In the genomic region with DNA sequence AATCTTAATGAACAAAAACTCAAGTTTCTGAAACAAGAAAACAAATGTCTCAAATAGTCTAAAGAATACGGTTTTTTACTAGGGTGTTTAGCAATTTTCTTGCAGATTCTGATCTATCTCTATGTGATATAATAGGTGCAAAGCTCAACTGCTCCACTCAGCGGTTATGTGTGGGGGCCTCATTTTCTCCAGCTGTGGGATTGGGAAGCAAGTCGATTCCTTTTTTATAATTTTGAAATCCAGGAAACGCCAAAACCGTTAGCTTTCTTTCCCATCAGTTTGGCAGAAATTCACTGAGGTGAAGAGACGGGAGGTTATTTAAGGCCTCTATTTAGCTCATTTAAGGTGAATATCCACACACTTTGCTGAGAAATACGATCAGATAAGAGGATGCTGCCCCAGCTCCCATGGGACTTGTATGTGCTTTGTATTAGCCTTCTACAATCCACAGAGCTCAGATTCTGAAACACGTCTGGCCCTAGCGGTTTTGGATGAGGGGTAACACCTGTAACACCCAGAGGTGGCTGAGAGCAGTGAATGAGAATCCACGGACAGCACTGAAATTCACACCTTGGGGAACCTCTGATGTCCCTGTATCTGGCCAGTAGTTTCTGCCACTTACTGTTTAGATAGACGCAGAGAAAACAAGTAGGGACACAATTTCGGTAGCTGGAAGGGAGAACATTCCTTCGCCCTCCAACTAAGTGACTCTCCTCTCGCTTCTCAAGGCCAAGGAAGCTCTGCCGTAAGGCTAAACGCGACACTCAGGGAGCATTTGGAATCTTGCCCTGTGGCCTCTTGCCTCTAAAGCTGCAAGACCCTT, we compare ENCODE assay signal across 9 cellular contexts. TPM values are rescaled to one million over a fixed set of nuclear protein-coding genes. Genes with fewer than 3 reads are reported as not detected.
DNase-seq lines count a peak whose midpoint lies in the region; ATAC-seq and TF ChIP-seq lines count a peak whose summit lies in the region.
"Had no signal": no experiment of that assay in that cellular context is flagged by ENCODE, and none has a peak within 500 bp of the region (broad histone marks: within the 10 kb centered on the region; RNA-seq: fewer than 3 reads in every experiment).

No MANE protein-coding gene starts in this region.

- H4K8ac ChIP-seq in mesendoderm (ENCODE audit: low read depth, low read length): no peak overlapping the region

- TF ChIP-seq CTCF in adrenal gland (IDR thresholded peaks at IDR 0.05): peak; percentile 18 to 48 (median 46)
- TF ChIP-seq CTCF in lower leg skin (IDR thresholded peaks at IDR 0.05): no peak
- TF ChIP-seq CTCF in CD4-positive, alpha-beta T cell (IDR thresholded peaks at IDR 0.05): no peak

- H3K27me3 ChIP-seq in adrenal gland: no peaks in the 10 kb centered on the region
- H3K27me3 ChIP-seq in mesendoderm (ENCODE audit: insufficient read depth, low read length, poor library complexity): no peaks in the 10 kb centered on the region
- no peaks in the 10 kb centered on the region for H3K27me3 ChIP-seq in CD4-positive, alpha-beta T cell (ENCODE audit: control insufficient read depth, insufficient read depth, low read length)

- H3K27ac ChIP-seq in adrenal gland: peak overlapping the region in 2 of 5 donors; percentile 49 to 65
- no peak overlapping the region for H3K27ac ChIP-seq in mesendoderm (ENCODE audit: low read depth, low read length)
- no peak overlapping the region for H3K27ac ChIP-seq in CD4-positive, alpha-beta T cell (ENCODE audit: low read depth, low read length)

- no peak overlapping the region for H2AK5ac ChIP-seq in mesendoderm (ENCODE audit: low read length)

- H3K9ac ChIP-seq in mesendoderm (ENCODE audit: low read length): peak overlapping the region; percentile 11

- H2BK5ac ChIP-seq in mesendoderm (ENCODE audit: low read length): no peak overlapping the region

- no peaks in the 10 kb centered on the region for H3K36me3 Mint-ChIP-seq in CD4-positive, alpha-beta T cell (ENCODE audit: low read depth)
- H3K36me3 Mint-ChIP-seq: activated naive CD8-positive, alpha-beta T cell treated with anti-CD3 and anti-CD28 coated beads, Interleukin-2, amount 10 ng/mL, durations not matched to agents 7 days and 5 days had no signal

- H3K9me3 Mint-ChIP-seq in CD4-positive, alpha-beta T cell: no peaks in the 10 kb centered on the region
- H3K9me3 Mint-ChIP-seq: activated naive CD8-positive, alpha-beta T cell treated with anti-CD3 and anti-CD28 coated beads, Interleukin-2, amount 10 ng/mL, durations not matched to agents 7 days and 5 days had no signal

- no peaks in the 10 kb centered on the region for H3K9me3 ChIP-seq in adrenal gland (replicated peaks in 1 of 3)
- no peaks in the 10 kb centered on the region for H3K9me3 ChIP-seq in CD4-positive, alpha-beta T cell (ENCODE audit: control insufficient read depth, low read length)

- intact Hi-C loops in adrenal gland (cut with DNase I) (no loop called here), lower leg skin (cut with DNase I; ENCODE audit: low total_unique reads) (no loop called here)
- intact Hi-C loops in CD4-positive, alpha-beta T cell (cut with DNase I, micrococcal nuclease): no loop called here

- DNase-seq in AG20443 (ENCODE audit: low spot score): peak; percentile 61
- DNase-seq in HuH-7.5 (ENCODE audit: low spot score): peak; percentile 99
- DNase-seq in adrenal gland: peak in 6 of 7 donors; percentile 44 to 75 (median 51)
- DNase-seq in mesendoderm: peak; percentile 40
- no peak for DNase-seq in lower leg skin (ENCODE audit: low spot score in 2 of 2)
- no peak for DNase-seq in CD4-positive, alpha-beta T cell
- DNase-seq: activated naive CD8-positive, alpha-beta T cell treated with anti-CD3 and anti-CD28 coated beads, Interleukin-2, amount 10 ng/mL, durations not matched to agents 7 days and 5 days had no signal

- no peaks in the 10 kb centered on the region for H3K79me2 ChIP-seq in mesendoderm (ENCODE audit: control insufficient read depth, insufficient read depth, low read length)

- no peak overlapping the region for H4K5ac ChIP-seq in mesendoderm (ENCODE audit: low read length)

- ATAC-seq in HG03457 (IDR thresholded peaks at IDR 0.05; ENCODE audit: unreplicated experiment): no peak
- no peak for ATAC-seq in HG03520 (IDR thresholded peaks at IDR 0.05; ENCODE audit: unreplicated experiment)
- no peak for ATAC-seq in CD4-positive, alpha-beta T cell (ENCODE audit: poor library complexity)

- no peaks in the 10 kb centered on the region for H3K27me3 Mint-ChIP-seq in CD4-positive, alpha-beta T cell

- H3K23ac ChIP-seq in mesendoderm (ENCODE audit: low read length): no peak overlapping the region

- H3K36me3 ChIP-seq in adrenal gland (replicated peaks in 1 of 2) (no peaks in the 10 kb centered on the region), mesendoderm (ENCODE audit: control insufficient read depth, insufficient read depth, low read length) (no peaks in the 10 kb centered on the region)

- no peak overlapping the region for H2BK15ac ChIP-seq in mesendoderm (replicated peaks; ENCODE audit: low read depth)

- whole genome bisulfite sequencing in adrenal gland, 4 donors: 42 to 56% (median 52%) methylated on average over 16 to 17 of the region's 17 CpGs
- no CpG with 5 or more reads among the region's 17 CpGs for whole genome bisulfite sequencing in mesendoderm (ENCODE audit: extremely low coverage, insufficient coverage, low lambda C conversion rate)
- 65 to 67% methylated on average over 17 of the region's 17 CpGs for WGBS in lower leg skin, 2 donors

- H2BK120ac ChIP-seq in mesendoderm (ENCODE audit: low read depth, low read length): no peak overlapping the region

- H3K27ac Mint-ChIP-seq in CD4-positive, alpha-beta T cell: no peak overlapping the region
- H3K27ac Mint-ChIP-seq: activated naive CD8-positive, alpha-beta T cell treated with anti-CD3 and anti-CD28 coated beads, Interleukin-2, amount 10 ng/mL, durations not matched to agents 7 days and 5 days had no signal

- peaks cover 5% of the 10 kb centered on the region for H3K4me1 Mint-ChIP-seq in CD4-positive, alpha-beta T cell (ENCODE audit: low read depth)

- H3K4me1 ChIP-seq in adrenal gland (replicated peaks in 1 of 2) (peaks cover 3 to 9% of the 10 kb centered on the region in 2 donors), mesendoderm (ENCODE audit: control insufficient read depth, low read depth, low read length) (peaks cover 4% of the 10 kb centered on the region)

- no peak overlapping the region for H3K4ac ChIP-seq in mesendoderm (ENCODE audit: low read depth, low read length)

- H3K4me3 ChIP-seq in adrenal gland: no peak overlapping the region
- no peak overlapping the region for H3K4me3 ChIP-seq in mesendoderm (ENCODE audit: low read length)
- H3K4me3 ChIP-seq in lower leg skin (ENCODE audit: low read depth, poor library complexity, severe bottlenecking): no peak overlapping the region

- TF ChIP-seq POLR2A in adrenal gland (IDR thresholded peaks at IDR 0.05) (no peak), lower leg skin (IDR thresholded peaks at IDR 0.05) (no peak)

- CTCF ChIA-PET in CD4-positive, alpha-beta T cell (lab: Charles Lee): interaction anchor here (0.8 kb wide), 1 partner anchor 141 kb away, joined by 3 read pairs; no protein-coding TSS in a partner anchor

- no peak overlapping the region for H3K4me2 ChIP-seq in mesendoderm (ENCODE audit: low read length)

- H3K18ac ChIP-seq in mesendoderm (ENCODE audit: low read length): no peak overlapping the region

- H3K4me3 Mint-ChIP-seq in CD4-positive, alpha-beta T cell: no peak overlapping the region
- H3K4me3 Mint-ChIP-seq: activated naive CD8-positive, alpha-beta T cell treated with anti-CD3 and anti-CD28 coated beads, Interleukin-2, amount 10 ng/mL, durations not matched to agents 7 days and 5 days had no signal

- no peaks in the 10 kb centered on the region for H3K79me1 ChIP-seq in mesendoderm (ENCODE audit: low read length)

- POLR2A ChIA-PET in CD4-positive, alpha-beta T cell (lab: Charles Lee): interaction anchor here (1.0 to 1.1 kb wide), 2 partner anchors 143 to 170 kb away, joined by 3 read pairs; a partner anchor contains a TSS

- peak overlapping the region; percentile 44 for H3K56ac ChIP-seq in mesendoderm (ENCODE audit: low read length)

RNA-seq across cellular contexts. Expression of a gene that starts 6.6 kb away (rescaled TPM):
- total RNA-seq in adrenal gland (1 to 10 TPM in 6 of 8 donors, under 1 TPM in 2; 0.66 to 5.1 (median 2.0) TPM), lower leg skin (1 to 10 TPM; 1.3 to 7.7 (median 3.5) TPM)
- polyA plus RNA-seq in adrenal gland: 1 to 10 TPM; 1.0 to 1.3 (median 1.2) TPM
- 4.5 TPM for polyA plus RNA-seq in mesendoderm (2013, experiment 1 of 2)
- polyA plus RNA-seq in mesendoderm (2013, experiment 2 of 2): 4.5 TPM
- total RNA-seq in CD4-positive, alpha-beta T cell: 10 to 100 TPM; 19.0 to 20.9 TPM

RNA-seq across cellular contexts. Expression of a gene that starts 56.9 kb away (rescaled TPM):
- total RNA-seq in adrenal gland (10 to 100 TPM in 1 of 8 donors, 1 to 10 TPM in 7; 4.6 to 10.8 (median 6.5) TPM), lower leg skin (10 to 100 TPM; 10.5 to 11.8 (median 10.9) TPM)
- 1 to 10 TPM; 1.1 to 2.4 (median 1.5) TPM for polyA plus RNA-seq in adrenal gland
- 4.0 TPM for polyA plus RNA-seq in mesendoderm (2013, experiment 1 of 2)
- polyA plus RNA-seq in mesendoderm (2013, experiment 2 of 2): 3.9 TPM
- total RNA-seq in CD4-positive, alpha-beta T cell: 1 to 10 TPM; 5.6 to 8.2 TPM

Comparison
In these comparisons a context has a peak if more than half of its experiments do, and no peak if none do; other contexts are left out.
1. DNase-seq: peak in AG20443 (single experiment), HuH-7.5 (single experiment), adrenal gland (6 of 7) and mesendoderm (single experiment); none in lower leg skin (0 of 2) and CD4-positive, alpha-beta T cell (0 of 10).
2. CTCF ChIP-seq: peak in adrenal gland (6 of 6); none in lower leg skin (0 of 3) and CD4-positive, alpha-beta T cell (single experiment).